Comparison of ENCODE assay signal across 8 cellular contexts in the genomic region with DNA sequence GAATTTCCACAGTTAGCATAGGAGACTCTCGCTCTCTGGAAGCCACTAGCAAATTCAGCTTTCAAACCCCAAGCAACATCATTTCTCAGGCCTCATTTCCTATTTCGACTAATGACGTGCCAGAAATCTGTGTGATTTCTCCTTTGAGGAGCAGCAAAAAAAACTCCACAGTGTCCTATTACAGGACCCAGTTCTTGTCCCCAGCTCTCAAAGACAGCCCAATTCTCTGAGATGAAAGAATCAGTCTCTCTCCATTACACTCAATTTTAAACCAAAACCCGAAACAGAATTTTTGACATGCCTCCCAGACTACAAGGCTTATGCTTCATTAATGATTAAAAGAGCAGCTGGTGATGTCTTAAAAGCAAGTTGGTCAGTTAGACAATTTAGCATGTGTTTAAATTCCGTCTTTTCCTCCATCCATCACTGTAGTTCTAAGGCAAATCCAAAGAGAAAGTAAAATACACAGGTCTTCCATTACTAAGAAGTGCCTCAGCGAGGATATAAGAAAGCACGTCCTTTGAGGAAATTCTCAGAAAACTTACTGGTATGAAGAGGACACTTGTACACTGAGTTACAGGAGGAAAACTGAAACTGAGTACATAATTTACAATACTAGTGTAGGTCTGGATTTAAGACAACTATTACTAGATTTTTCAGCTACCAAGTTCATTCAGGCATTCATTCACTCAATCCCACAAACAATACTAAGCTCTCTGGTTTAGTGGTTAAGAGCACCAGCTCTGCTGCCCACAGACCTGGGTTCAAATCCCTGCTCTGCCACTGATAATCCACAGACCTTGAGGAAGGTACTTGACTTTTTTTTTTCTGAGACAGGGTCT. TPM values are rescaled to one million over a fixed set of nuclear protein-coding genes. Genes with fewer than 3 reads are reported as not detected.
DNase-seq lines count a peak whose midpoint lies in the region; ATAC-seq and TF ChIP-seq lines count a peak whose summit lies in the region.

No MANE protein-coding gene starts in this region.

- peak overlapping the region in 1 of 2 experiments; percentile 41 for H3K18ac ChIP-seq in mesenchymal stem cell (ENCODE audit: low read depth in 1 of 2, low read length in 2 of 2)

- no peak overlapping the region for H4K8ac ChIP-seq in mesenchymal stem cell (ENCODE audit: low read length)

- peak overlapping the region; percentile 85 for H3K9ac ChIP-seq in mesenchymal stem cell (ENCODE audit: low read length)

- WGBS in body of pancreas, 2 donors, result 25 to 29% methylated on average over 7 of the region's 7 CpGs
- 74% methylated on average over 3 of the region's 7 CpGs for WGBS in mesenchymal stem cell
- WGBS in urinary bladder, result 37% methylated on average over 7 of the region's 7 CpGs

- no peak overlapping the region for H3K4ac ChIP-seq in mesenchymal stem cell (ENCODE audit: low read depth in 1 of 2, low read length in 2 of 2)

- H2BK15ac ChIP-seq in mesenchymal stem cell (ENCODE audit: low read depth, poor library complexity, severe bottlenecking), result no peak overlapping the region

- no peak overlapping the region for H3K23ac ChIP-seq in mesenchymal stem cell (ENCODE audit: low read length in 2 of 2)

- no peak overlapping the region for H2BK12ac ChIP-seq in mesenchymal stem cell (ENCODE audit: low read length in 2 of 2)

- H3K4me3 ChIP-seq in body of pancreas (no peak overlapping the region), mesenchymal stem cell (ENCODE audit: insufficient read depth in 1 of 2, low read depth in 1 of 2, low read length in 2 of 2) (peak overlapping the region in 1 of 2 experiments; percentile 68), urinary bladder (ENCODE audit: low read depth, low read length) (no peak overlapping the region), BE2C (ENCODE audit: low read depth, low read length) (no peak overlapping the region)

- H3K36me3 ChIP-seq in body of pancreas (replicated peaks in 1 of 2; ENCODE audit: insufficient read depth in 1 of 2, low read depth in 2 of 2) (no peaks in the 10 kb centered on the region), mesenchymal stem cell (ENCODE audit: control insufficient read depth in 1 of 2, insufficient read depth in 2 of 2, low read depth in 1 of 2, low read length in 2 of 2) (peaks cover 3 to 9% of the 10 kb centered on the region in 2 experiments), urinary bladder (ENCODE audit: insufficient read depth) (no peaks in the 10 kb centered on the region), BE2C (no peaks in the 10 kb centered on the region)

- DNase-seq in DMS79 treated with DMSO at 0.1 percent for 48 hours (lab: John Stamatoyannopoulos, UW) (peak; percentile 5), DMS79 (lab: John Stamatoyannopoulos, UW) (no peak), body of pancreas (no peak), mesenchymal stem cell (peak; percentile 59), BE2C (no peak), NCI-H2196 (lab: John Stamatoyannopoulos, UW; ENCODE audit: unreplicated experiment) (no peak)

- TF ChIP-seq CTCF in body of pancreas (IDR thresholded peaks at IDR 0.05) (no peak), BE2C (IDR thresholded peaks at IDR 0.05; ENCODE audit: low read depth, low read length) (no peak)

- TF ChIP-seq POLR2A in body of pancreas (IDR thresholded peaks at IDR 0.05), result no peak

- H4K91ac ChIP-seq in mesenchymal stem cell (ENCODE audit: low read length), result peak overlapping the region; percentile 36

- H2AK5ac ChIP-seq in mesenchymal stem cell (ENCODE audit: low read length, severe bottlenecking), result peak overlapping the region; percentile 99

- H3K14ac ChIP-seq in mesenchymal stem cell (ENCODE audit: low read length in 2 of 2), result no peak overlapping the region

- no peak overlapping the region for H2BK120ac ChIP-seq in mesenchymal stem cell (ENCODE audit: low read depth, low read length)

- no peaks in the 10 kb centered on the region for H3K9me3 ChIP-seq in body of pancreas
- H3K9me3 ChIP-seq in mesenchymal stem cell (ENCODE audit: control insufficient read depth, low read length), result no peaks in the 10 kb centered on the region
- no peaks in the 10 kb centered on the region for H3K9me3 ChIP-seq in BE2C

- no peak overlapping the region for H2AFZ ChIP-seq in mesenchymal stem cell (ENCODE audit: low read depth, low read length)

- H3K4me1 ChIP-seq in body of pancreas (peaks cover 30% of the 10 kb centered on the region), mesenchymal stem cell (ENCODE audit: control insufficient read depth, insufficient read depth, low read depth, low read length) (peaks cover 19% of the 10 kb centered on the region), urinary bladder (ENCODE audit: insufficient read depth) (peaks cover 2% of the 10 kb centered on the region), BE2C (peaks cover 7% of the 10 kb centered on the region; the same call in 1 of the 2 replicates)

- peak overlapping the region in 3 of 4 donors; percentile 62 to 68 (median 68) for H3K27ac ChIP-seq in body of pancreas
- H3K27ac ChIP-seq in mesenchymal stem cell (ENCODE audit: low read length, poor library complexity, severe bottlenecking), result peak overlapping the region; percentile 98
- peak overlapping the region; percentile 66 for H3K27ac ChIP-seq in urinary bladder (ENCODE audit: low read depth)

- peak overlapping the region; percentile 54 for H3K4me2 ChIP-seq in mesenchymal stem cell (ENCODE audit: low read length, poor library complexity, severe bottlenecking)

- ATAC-seq in HG03342 (IDR thresholded peaks at IDR 0.05; ENCODE audit: unreplicated experiment) (peak; percentile 53), body of pancreas (peak; percentile 68)

- H3K27me3 ChIP-seq in body of pancreas (no peaks in the 10 kb centered on the region), mesenchymal stem cell (ENCODE audit: control insufficient read depth in 1 of 2, insufficient read depth in 1 of 2, low read length in 2 of 2) (no peaks in the 10 kb centered on the region), BE2C (no peaks in the 10 kb centered on the region)

- intact Hi-C loops in body of pancreas (cut with DNase I), result no loop called here

- H2BK5ac ChIP-seq in mesenchymal stem cell (ENCODE audit: low read depth, low read length, poor library complexity, severe bottlenecking), result peak overlapping the region; percentile 51

- peaks cover 28% of the 10 kb centered on the region for H3K79me1 ChIP-seq in mesenchymal stem cell (replicated peaks; ENCODE audit: low read length, poor library complexity, severe bottlenecking)

RNA-seq across cellular contexts. Expression of a gene that starts 12.5 kb away (rescaled TPM):
- total RNA-seq in body of pancreas (10 to 100 TPM; 35.9 to 55.8 TPM), urinary bladder (33.0 TPM)
- 40.1 TPM for polyA plus RNA-seq in mesenchymal stem cell (2013, experiment 1 of 2)
- 35.1 TPM for polyA plus RNA-seq in mesenchymal stem cell (2013, experiment 2 of 2)
- polyA plus RNA-seq in urinary bladder, result 58.7 TPM
- polyA plus RNA-seq in BE2C (2012; ENCODE audit: insufficient read depth, insufficient read length, low read depth), result 15.8 TPM

RNA-seq across cellular contexts. Expression of a gene that starts 12.9 kb away (rescaled TPM):
- 1 to 10 TPM; 2.9 to 6.9 TPM for total RNA-seq in body of pancreas
- polyA plus RNA-seq in mesenchymal stem cell (2013, experiment 1 of 2), result 0.23 TPM
- polyA plus RNA-seq in mesenchymal stem cell (2013, experiment 2 of 2), result 0.25 TPM
- 3.6 TPM for total RNA-seq in urinary bladder
- 1.6 TPM for polyA plus RNA-seq in urinary bladder
- polyA plus RNA-seq in BE2C (2012; ENCODE audit: insufficient read depth, insufficient read length, low read depth), result 7.0 TPM

Comparison
In these comparisons a context has a peak if more than half of its experiments do, and no peak if none do; other contexts are left out.
1. DNase-seq: peak in DMS79 treated with DMSO at 0.1 percent for 48 hours (single experiment) and mesenchymal stem cell (single experiment); none in DMS79 (single experiment), body of pancreas (0 of 4), BE2C (single experiment) and NCI-H2196 (single experiment).
2. Peak in every context shown above with its lines, with median percentiles within 50 percentile points of each other: H3K27ac ChIP-seq.